14 cellular contexts compared by ENCODE assay signal in the genomic region with DNA sequence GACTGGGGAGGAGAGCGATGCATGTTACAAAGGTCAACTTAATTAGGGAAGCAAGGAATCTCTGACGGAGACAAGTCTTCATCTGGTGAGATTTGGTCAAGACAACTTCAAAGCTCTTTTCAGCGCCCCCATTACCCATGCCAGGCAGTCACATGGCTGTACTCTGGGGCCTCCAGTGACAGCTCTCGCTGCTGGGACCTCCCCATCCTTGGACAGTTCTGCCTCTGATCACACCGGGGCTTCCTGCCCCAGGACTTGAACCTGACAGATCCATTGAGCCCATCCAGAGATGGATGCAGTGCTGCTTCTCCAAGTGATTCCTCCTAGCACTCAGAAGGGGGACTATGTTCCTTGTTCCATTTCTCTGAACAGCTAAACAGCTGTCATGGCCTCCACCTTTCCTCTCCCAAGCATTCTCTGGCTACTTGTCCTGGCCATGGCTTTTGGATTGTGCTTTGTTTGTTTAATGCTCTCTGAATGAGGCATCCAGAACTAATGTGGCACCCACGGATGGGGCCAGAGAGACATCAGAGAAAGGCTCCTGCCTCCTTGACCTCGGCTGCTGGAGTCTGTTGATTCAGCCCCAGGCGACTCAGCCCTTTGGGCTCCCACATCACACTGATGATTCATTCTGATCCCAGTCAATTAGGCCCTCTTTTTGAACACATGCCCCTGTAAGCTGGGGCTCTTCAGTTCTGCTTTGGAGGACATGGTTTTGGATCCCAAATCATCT.
DNase-seq lines count a peak whose midpoint lies in the region; ATAC-seq and TF ChIP-seq lines count a peak whose summit lies in the region.
"Had no signal": no experiment of that assay in that cellular context is flagged by ENCODE, and none has a peak within 500 bp of the region (broad histone marks: within the 10 kb centered on the region; RNA-seq: fewer than 3 reads in every experiment).

No MANE protein-coding gene starts in this region.

- no peak for TF ChIP-seq CTCF in PC-3 (conservative IDR thresholded peaks at IDR 0.05; ENCODE audit: low read depth, low read length)
- TF ChIP-seq CTCF in kidney epithelial cell (IDR thresholded peaks at IDR 0.05; ENCODE audit: insufficient read depth, low read length, poor library complexity, severe bottlenecking), result no peak

- POLR2A ChIA-PET in PC-3 (lab: Charles Lee; ENCODE audit: unreplicated experiment), result no interaction called here

- no peak overlapping the region for H3K4me3 ChIP-seq in PC-3 (ENCODE audit: low read length)
- H3K4me3 ChIP-seq in kidney epithelial cell (ENCODE audit: low read depth, low read length), result no peak overlapping the region
- H3K4me3 ChIP-seq: pancreas, tibial nerve had no signal

- no peaks in the 10 kb centered on the region for H3F3A ChIP-seq in PC-3 (ENCODE audit: low read length, unreplicated experiment)

- no peaks in the 10 kb centered on the region for H3K9me3 ChIP-seq in PC-3 (ENCODE audit: low read length)
- H3K9me3 ChIP-seq: pancreas, tibial nerve had no signal

- H4K20me1 ChIP-seq in PC-3 (ENCODE audit: low read length), result no peaks in the 10 kb centered on the region

- intact Hi-C loops in PC-3 (cut with micrococcal nuclease), result no loop called here

- no peaks in the 10 kb centered on the region for H3K9me2 ChIP-seq in PC-3 (replicated peaks; ENCODE audit: low read length)

- CTCF ChIA-PET in PC-3 (lab: Charles Lee), result no interaction called here

- H3K79me2 ChIP-seq in PC-3 (ENCODE audit: low read length), result no peaks in the 10 kb centered on the region

- ATAC-seq in GM18502 (IDR thresholded peaks at IDR 0.05; ENCODE audit: poor library complexity, unreplicated experiment) (peak; percentile 53), PC-3 (no peak)
- ATAC-seq: activated CD4-positive, alpha-beta T cell treated with anti-CD3 and anti-CD28 coated beads for 36 hours; activated T-cell treated with anti-CD3 and anti-CD28 coated beads, Interleukin-2, amount 50 U/mL, for 72 hours; T-cell had no signal

- peaks cover 5% of the 10 kb centered on the region; the same call in 1 of the 2 replicates for H3K27me3 ChIP-seq in PC-3 (ENCODE audit: low read length)
- no peaks in the 10 kb centered on the region for H3K27me3 ChIP-seq in kidney epithelial cell (ENCODE audit: control insufficient read depth, insufficient read depth, low read length)
- H3K27me3 ChIP-seq: tibial nerve had no signal

- peaks cover 29% of the 10 kb centered on the region for H3K4me1 ChIP-seq in PC-3 (ENCODE audit: insufficient read depth, low read length)
- H3K4me1 ChIP-seq: pancreas, tibial nerve had no signal

- peak overlapping the region; percentile 21; the same call in 1 of the 2 replicates for H3K4me2 ChIP-seq in PC-3 (ENCODE audit: low read length)

- DNase-seq in A172 (ENCODE audit: low spot score) (peak; percentile 79), PC-3 (peak; percentile 54), kidney epithelial cell (ENCODE audit: low read depth) (peak; percentile 52), NCI-H1694 treated with DMSO at 0.1 percent for 48 hours (lab: John Stamatoyannopoulos, UW) (no peak), NCI-H1048 (lab: John Stamatoyannopoulos, UW) (no peak), SHP77 (lab: John Stamatoyannopoulos, UW) (no peak), KBM-7 (no peak)
- DNase-seq: activated CD4-positive, alpha-beta T cell treated with anti-CD3 and anti-CD28 coated beads for 36 hours; activated T-cell treated with anti-CD3 and anti-CD28 coated beads, Interleukin-2, amount 50 U/mL, for 72 hours; pancreas; T-cell had no signal

- H3K36me3 ChIP-seq in PC-3 (ENCODE audit: low read depth, low read length), result no peaks in the 10 kb centered on the region
- H3K36me3 ChIP-seq in kidney epithelial cell (ENCODE audit: control insufficient read depth, insufficient read depth, low read length), result no peaks in the 10 kb centered on the region
- H3K36me3 ChIP-seq: pancreas, tibial nerve had no signal

- H3K27ac ChIP-seq in PC-3 (ENCODE audit: low read length), result no peak overlapping the region
- H3K27ac ChIP-seq: HL-60, pancreas, tibial nerve had no signal

- no peak overlapping the region for H2AFZ ChIP-seq in PC-3 (ENCODE audit: low read length)

- in situ Hi-C loops in KBM-7 (cut with MboI; ENCODE audit: low pct_unique_long_range_greater_than_20kb, low sequenced_read_pairs), result no loop called here

- H3K9ac ChIP-seq in PC-3 (ENCODE audit: low read length), result no peak overlapping the region

- BruUV-seq in PC-3 (replicated peaks; lab: Mats Ljungman, UMichigan), result no TSS peak

Comparison
In these comparisons a context has a peak if more than half of its experiments do, and no peak if none do; other contexts are left out.
1. DNase-seq: peak in A172 (single experiment), PC-3 (single experiment) and kidney epithelial cell (single experiment); none in NCI-H1694 treated with DMSO at 0.1 percent for 48 hours (single experiment), NCI-H1048 (single experiment), SHP77 (0 of 2) and KBM-7 (single experiment).